Comparison of ENCODE assay signal across 1 cellular context in the genomic region with DNA sequence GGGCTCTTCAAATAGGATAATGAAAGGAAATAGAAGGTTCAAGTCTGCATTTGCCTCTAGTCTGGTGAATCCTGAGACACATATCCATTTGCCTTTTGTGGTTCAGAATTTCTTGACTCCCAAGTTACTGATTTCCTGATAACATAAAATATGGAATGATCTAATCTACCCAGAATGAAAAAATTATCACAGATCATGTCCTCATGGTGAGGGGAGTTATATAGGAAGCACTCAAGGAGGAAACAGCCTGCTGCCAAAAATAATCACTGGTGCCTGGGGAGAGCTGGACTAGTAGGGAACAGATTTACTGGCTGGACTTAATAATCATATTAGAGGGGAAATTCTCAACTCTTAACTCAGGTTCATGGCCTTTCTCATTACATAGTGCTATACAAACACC.
TF ChIP-seq lines count a peak whose summit lies in the region.

No MANE protein-coding gene starts in this region.

TF ChIP-seq in SK-N-SH, 30 proteins besides CTCF, POLR2A, EP300 and RAD21 (continued from another document):
- TF ChIP-seq POLR2AphosphoS5 (IDR thresholded peaks at IDR 0.05; ENCODE audit: low read depth, low read length) (peak; percentile 51; the same call in 1 of the 2 replicates), TEAD4 (IDR thresholded peaks at IDR 0.05; ENCODE audit: borderline replicate concordance, insufficient read depth) (peak; percentile 86), JUND (IDR thresholded peaks at IDR 0.05) (peak; percentile 75), FOXM1 (IDR thresholded peaks at IDR 0.05; ENCODE audit: low read depth) (0 out of 2 replicates have a peak, but pooled peaks have one; percentile 70), CHD2 (IDR thresholded peaks at IDR 0.05; ENCODE audit: low read length, partially characterized antibody) (no peak), GATA2 (CRISPR knock-in tag; IDR thresholded peaks at IDR 0.05) (no peak), SMC3 (IDR thresholded peaks at IDR 0.05; ENCODE audit: low read depth, low read length) (no peak), EZH2phosphoT487 (IDR thresholded peaks at IDR 0.05; ENCODE audit: borderline replicate concordance, low read depth) (no peak), NRF1 (IDR thresholded peaks at IDR 0.05; ENCODE audit: low read depth, low read length) (no peak), TAF1 (IDR thresholded peaks at IDR 0.05; ENCODE audit: borderline replicate concordance, low read depth, low read length) (no peak), RCOR1 (IDR thresholded peaks at IDR 0.05; ENCODE audit: low read length) (no peak), REST (IDR thresholded peaks at IDR 0.05; ENCODE audit: low read depth, low read length) (no peak), YY1 (IDR thresholded peaks at IDR 0.05; ENCODE audit: low read depth) (no peak), GABPA (IDR thresholded peaks at IDR 0.05; ENCODE audit: low read depth) (no peak), SIN3A (IDR thresholded peaks at IDR 0.05; ENCODE audit: borderline replicate concordance, low read depth, low read length) (0 out of 2 replicates have a peak, but pooled peaks have one; percentile 43)
- TF ChIP-seq, protein P1, sequence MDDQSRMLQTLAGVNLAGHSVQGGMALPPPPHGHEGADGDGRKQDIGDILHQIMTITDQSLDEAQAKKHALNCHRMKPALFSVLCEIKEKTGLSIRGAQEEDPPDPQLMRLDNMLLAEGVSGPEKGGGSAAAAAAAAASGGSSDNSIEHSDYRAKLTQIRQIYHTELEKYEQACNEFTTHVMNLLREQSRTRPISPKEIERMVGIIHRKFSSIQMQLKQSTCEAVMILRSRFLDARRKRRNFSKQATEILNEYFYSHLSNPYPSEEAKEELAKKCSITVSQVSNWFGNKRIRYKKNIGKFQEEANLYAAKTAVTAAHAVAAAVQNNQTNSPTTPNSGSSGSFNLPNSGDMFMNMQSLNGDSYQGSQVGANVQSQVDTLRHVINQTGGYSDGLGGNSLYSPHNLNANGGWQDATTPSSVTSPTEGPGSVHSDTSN (IDR thresholded peaks at IDR 0.05) = peak; percentile 84
- TF ChIP-seq, protein P2, sequence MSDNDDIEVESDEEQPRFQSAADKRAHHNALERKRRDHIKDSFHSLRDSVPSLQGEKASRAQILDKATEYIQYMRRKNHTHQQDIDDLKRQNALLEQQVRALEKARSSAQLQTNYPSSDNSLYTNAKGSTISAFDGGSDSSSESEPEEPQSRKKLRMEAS (IDR thresholded peaks at IDR 0.05; ENCODE audit: low read depth) = peak; percentile 51; the same call in 1 of the 2 replicates
- TF ChIP-seq, protein P3, sequence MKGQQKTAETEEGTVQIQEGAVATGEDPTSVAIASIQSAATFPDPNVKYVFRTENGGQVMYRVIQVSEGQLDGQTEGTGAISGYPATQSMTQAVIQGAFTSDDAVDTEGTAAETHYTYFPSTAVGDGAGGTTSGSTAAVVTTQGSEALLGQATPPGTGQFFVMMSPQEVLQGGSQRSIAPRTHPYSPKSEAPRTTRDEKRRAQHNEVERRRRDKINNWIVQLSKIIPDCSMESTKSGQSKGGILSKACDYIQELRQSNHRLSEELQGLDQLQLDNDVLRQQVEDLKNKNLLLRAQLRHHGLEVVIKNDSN (IDR thresholded peaks at IDR 0.05; ENCODE audit: borderline replicate concordance, low read depth) = no peak
- TF ChIP-seq, protein P4, sequence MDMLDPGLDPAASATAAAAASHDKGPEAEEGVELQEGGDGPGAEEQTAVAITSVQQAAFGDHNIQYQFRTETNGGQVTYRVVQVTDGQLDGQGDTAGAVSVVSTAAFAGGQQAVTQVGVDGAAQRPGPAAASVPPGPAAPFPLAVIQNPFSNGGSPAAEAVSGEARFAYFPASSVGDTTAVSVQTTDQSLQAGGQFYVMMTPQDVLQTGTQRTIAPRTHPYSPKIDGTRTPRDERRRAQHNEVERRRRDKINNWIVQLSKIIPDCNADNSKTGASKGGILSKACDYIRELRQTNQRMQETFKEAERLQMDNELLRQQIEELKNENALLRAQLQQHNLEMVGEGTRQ (IDR thresholded peaks at IDR 0.05; ENCODE audit: borderline replicate concordance, low read depth, low read length) = no peak
